1 cellular context compared by ENCODE assay signal in the genomic region with DNA sequence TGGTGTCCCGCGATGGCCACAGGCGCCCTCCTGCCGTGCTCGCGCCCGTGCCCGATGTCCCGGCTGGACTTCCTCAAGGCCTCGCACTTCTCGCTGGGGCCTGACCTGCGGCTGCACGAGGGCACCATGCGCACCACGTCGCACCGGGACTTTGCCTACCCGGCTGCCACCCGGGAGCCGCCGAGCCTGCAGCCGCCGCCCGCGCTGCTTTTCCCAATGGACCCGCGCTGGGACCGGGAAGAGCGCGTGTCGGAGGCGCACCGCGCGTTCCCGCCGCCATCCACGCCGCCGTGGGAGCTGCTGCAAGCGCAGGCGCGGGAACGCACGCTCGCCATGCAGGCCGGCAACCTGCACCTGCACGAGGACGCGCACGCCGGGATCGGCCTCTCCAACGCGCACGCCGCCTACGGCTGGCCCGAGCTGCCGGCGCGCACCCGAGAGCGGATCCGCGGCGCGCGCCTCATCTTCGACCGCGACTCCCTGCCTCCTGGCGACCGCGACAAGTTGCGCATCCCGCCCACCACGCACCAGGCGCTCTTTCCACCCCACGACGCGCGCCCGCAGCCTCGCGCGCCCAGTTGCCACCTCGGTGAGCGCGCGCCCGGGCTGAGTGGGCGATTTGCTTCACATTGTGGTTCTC.
TF ChIP-seq lines count a peak whose summit lies in the region.

No MANE protein-coding gene starts in this region.

TF ChIP-seq in HepG2, 621 proteins besides CTCF, POLR2A, EP300 and RAD21 (continued from another document and continues in another):
- TF ChIP-seq, protein P1, sequence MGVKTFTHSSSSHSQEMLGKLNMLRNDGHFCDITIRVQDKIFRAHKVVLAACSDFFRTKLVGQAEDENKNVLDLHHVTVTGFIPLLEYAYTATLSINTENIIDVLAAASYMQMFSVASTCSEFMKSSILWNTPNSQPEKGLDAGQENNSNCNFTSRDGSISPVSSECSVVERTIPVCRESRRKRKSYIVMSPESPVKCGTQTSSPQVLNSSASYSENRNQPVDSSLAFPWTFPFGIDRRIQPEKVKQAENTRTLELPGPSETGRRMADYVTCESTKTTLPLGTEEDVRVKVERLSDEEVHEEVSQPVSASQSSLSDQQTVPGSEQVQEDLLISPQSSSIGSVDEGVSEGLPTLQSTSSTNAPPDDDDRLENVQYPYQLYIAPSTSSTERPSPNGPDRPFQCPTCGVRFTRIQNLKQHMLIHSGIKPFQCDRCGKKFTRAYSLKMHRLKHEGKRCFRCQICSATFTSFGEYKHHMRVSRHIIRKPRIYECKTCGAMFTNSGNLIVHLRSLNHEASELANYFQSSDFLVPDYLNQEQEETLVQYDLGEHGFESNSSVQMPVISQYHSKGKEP (CRISPR knock-in tag; IDR thresholded peaks at IDR 0.05): no peak
- TF ChIP-seq, protein P2, sequence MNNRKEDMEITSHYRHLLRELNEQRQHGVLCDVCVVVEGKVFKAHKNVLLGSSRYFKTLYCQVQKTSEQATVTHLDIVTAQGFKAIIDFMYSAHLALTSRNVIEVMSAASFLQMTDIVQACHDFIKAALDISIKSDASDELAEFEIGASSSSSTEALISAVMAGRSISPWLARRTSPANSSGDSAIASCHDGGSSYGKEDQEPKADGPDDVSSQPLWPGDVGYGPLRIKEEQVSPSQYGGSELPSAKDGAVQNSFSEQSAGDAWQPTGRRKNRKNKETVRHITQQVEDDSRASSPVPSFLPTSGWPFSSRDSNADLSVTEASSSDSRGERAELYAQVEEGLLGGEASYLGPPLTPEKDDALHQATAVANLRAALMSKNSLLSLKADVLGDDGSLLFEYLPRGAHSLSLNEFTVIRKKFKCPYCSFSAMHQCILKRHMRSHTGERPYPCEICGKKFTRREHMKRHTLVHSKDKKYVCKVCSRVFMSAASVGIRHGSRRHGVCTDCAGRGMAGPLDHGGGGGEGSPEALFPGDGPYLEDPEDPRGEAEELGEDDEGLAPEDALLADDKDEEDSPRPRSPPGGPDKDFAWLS (CRISPR knock-in tag; IDR thresholded peaks at IDR 0.05; ENCODE audit: borderline replicate concordance): no peak
- peak; percentile 79 for TF ChIP-seq ZNF883 (CRISPR knock-in tag; IDR thresholded peaks at IDR 0.05; ENCODE audit: not compliant biosample characterization)
- no peak for TF ChIP-seq SP140L (CRISPR knock-in tag; IDR thresholded peaks at IDR 0.05; ENCODE audit: borderline replicate concordance)
- TF ChIP-seq, protein P3, sequence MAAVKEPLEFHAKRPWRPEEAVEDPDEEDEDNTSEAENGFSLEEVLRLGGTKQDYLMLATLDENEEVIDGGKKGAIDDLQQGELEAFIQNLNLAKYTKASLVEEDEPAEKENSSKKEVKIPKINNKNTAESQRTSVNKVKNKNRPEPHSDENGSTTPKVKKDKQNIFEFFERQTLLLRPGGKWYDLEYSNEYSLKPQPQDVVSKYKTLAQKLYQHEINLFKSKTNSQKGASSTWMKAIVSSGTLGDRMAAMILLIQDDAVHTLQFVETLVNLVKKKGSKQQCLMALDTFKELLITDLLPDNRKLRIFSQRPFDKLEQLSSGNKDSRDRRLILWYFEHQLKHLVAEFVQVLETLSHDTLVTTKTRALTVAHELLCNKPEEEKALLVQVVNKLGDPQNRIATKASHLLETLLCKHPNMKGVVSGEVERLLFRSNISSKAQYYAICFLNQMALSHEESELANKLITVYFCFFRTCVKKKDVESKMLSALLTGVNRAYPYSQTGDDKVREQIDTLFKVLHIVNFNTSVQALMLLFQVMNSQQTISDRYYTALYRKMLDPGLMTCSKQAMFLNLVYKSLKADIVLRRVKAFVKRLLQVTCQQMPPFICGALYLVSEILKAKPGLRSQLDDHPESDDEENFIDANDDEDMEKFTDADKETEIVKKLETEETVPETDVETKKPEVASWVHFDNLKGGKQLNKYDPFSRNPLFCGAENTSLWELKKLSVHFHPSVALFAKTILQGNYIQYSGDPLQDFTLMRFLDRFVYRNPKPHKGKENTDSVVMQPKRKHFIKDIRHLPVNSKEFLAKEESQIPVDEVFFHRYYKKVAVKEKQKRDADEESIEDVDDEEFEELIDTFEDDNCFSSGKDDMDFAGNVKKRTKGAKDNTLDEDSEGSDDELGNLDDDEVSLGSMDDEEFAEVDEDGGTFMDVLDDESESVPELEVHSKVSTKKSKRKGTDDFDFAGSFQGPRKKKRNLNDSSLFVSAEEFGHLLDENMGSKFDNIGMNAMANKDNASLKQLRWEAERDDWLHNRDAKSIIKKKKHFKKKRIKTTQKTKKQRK (IDR thresholded peaks at IDR 0.05; ENCODE audit: low read length): no peak
- TF ChIP-seq ZNF44 (CRISPR knock-in tag; IDR thresholded peaks at IDR 0.05): 0 out of 2 replicates have a peak, but pooled peaks have one; percentile 81
- TF ChIP-seq IRF2 (CRISPR knock-in tag; IDR thresholded peaks at IDR 0.05): no peak
- 0 out of 2 replicates have a peak, but pooled peaks have one; percentile 46 for TF ChIP-seq ZNF564 (CRISPR knock-in tag; IDR thresholded peaks at IDR 0.05)
- TF ChIP-seq, protein P4, sequence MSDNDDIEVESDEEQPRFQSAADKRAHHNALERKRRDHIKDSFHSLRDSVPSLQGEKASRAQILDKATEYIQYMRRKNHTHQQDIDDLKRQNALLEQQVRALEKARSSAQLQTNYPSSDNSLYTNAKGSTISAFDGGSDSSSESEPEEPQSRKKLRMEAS (IDR thresholded peaks at IDR 0.05): peak; percentile 91
- TF ChIP-seq ZNF749 (CRISPR knock-in tag; IDR thresholded peaks at IDR 0.05; ENCODE audit: borderline replicate concordance): no peak
- no peak for TF ChIP-seq ARNTL (CRISPR knock-in tag; IDR thresholded peaks at IDR 0.05)
- no peak for TF ChIP-seq CBX5 (CRISPR knock-in tag; IDR thresholded peaks at IDR 0.05; ENCODE audit: borderline replicate concordance)
- TF ChIP-seq TCF7L2 (IDR thresholded peaks at IDR 0.05; ENCODE audit: low read depth, low read length): no peak
- no peak for TF ChIP-seq HHEX (CRISPR knock-in tag; IDR thresholded peaks at IDR 0.05)
- no peak for TF ChIP-seq PHF20 (CRISPR knock-in tag; IDR thresholded peaks at IDR 0.05)
- TF ChIP-seq ZNF556 (CRISPR knock-in tag; IDR thresholded peaks at IDR 0.05; ENCODE audit: borderline replicate concordance): peak; percentile 61; the same call in 1 of the 2 replicates
- TF ChIP-seq, protein P5, sequence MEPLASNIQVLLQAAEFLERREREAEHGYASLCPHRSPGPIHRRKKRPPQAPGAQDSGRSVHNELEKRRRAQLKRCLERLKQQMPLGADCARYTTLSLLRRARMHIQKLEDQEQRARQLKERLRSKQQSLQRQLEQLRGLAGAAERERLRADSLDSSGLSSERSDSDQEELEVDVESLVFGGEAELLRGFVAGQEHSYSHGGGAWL (CRISPR knock-in tag; IDR thresholded peaks at IDR 0.05): peak; percentile 47; the same call in 1 of the 2 replicates
- TF ChIP-seq, protein P6, sequence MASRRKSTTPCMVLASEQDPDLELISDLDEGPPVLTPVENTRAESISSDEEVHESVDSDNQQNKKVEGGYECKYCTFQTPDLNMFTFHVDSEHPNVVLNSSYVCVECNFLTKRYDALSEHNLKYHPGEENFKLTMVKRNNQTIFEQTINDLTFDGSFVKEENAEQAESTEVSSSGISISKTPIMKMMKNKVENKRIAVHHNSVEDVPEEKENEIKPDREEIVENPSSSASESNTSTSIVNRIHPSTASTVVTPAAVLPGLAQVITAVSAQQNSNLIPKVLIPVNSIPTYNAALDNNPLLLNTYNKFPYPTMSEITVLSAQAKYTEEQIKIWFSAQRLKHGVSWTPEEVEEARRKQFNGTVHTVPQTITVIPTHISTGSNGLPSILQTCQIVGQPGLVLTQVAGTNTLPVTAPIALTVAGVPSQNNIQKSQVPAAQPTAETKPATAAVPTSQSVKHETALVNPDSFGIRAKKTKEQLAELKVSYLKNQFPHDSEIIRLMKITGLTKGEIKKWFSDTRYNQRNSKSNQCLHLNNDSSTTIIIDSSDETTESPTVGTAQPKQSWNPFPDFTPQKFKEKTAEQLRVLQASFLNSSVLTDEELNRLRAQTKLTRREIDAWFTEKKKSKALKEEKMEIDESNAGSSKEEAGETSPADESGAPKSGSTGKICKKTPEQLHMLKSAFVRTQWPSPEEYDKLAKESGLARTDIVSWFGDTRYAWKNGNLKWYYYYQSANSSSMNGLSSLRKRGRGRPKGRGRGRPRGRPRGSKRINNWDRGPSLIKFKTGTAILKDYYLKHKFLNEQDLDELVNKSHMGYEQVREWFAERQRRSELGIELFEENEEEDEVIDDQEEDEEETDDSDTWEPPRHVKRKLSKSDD (CRISPR knock-in tag; IDR thresholded peaks at IDR 0.05; ENCODE audit: low read depth): no peak
- TF ChIP-seq, protein P7, sequence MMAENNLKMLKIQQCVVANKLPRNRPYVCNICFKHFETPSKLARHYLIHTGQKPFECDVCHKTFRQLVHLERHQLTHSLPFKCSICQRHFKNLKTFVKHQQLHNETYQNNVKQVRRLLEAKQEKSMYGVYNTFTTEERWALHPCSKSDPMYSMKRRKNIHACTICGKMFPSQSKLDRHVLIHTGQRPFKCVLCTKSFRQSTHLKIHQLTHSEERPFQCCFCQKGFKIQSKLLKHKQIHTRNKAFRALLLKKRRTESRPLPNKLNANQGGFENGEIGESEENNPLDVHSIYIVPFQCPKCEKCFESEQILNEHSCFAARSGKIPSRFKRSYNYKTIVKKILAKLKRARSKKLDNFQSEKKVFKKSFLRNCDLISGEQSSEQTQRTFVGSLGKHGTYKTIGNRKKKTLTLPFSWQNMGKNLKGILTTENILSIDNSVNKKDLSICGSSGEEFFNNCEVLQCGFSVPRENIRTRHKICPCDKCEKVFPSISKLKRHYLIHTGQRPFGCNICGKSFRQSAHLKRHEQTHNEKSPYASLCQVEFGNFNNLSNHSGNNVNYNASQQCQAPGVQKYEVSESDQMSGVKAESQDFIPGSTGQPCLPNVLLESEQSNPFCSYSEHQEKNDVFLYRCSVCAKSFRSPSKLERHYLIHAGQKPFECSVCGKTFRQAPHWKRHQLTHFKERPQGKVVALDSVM (CRISPR knock-in tag; IDR thresholded peaks at IDR 0.05): no peak
- TF ChIP-seq NCOR1 (IDR thresholded peaks at IDR 0.05; ENCODE audit: borderline replicate concordance, low read length): no peak
- TF ChIP-seq RBM22 (optimal IDR thresholded peaks at IDR 0.05; ENCODE audit: low read length): no peak
- TF ChIP-seq, protein P8, sequence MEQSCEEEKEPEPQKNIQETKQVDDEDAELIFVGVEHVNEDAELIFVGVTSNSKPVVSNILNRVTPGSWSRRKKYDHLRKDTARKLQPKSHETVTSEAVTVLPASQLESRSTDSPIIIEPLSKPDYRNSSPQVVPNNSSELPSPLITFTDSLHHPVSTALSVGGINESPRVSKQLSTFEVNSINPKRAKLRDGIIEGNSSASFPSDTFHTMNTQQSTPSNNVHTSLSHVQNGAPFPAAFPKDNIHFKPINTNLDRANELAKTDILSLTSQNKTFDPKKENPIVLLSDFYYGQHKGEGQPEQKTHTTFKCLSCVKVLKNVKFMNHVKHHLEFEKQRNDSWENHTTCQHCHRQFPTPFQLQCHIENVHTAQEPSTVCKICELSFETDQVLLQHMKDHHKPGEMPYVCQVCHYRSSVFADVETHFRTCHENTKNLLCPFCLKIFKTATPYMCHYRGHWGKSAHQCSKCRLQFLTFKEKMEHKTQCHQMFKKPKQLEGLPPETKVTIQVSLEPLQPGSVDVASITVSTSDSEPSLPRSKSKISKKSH (CRISPR knock-in tag; IDR thresholded peaks at IDR 0.05; ENCODE audit: borderline replicate concordance): peak; percentile 60; the same call in 1 of the 2 replicates
- no peak for TF ChIP-seq KDM6A (CRISPR knock-in tag; IDR thresholded peaks at IDR 0.05; ENCODE audit: low read depth)
- TF ChIP-seq, protein P9, sequence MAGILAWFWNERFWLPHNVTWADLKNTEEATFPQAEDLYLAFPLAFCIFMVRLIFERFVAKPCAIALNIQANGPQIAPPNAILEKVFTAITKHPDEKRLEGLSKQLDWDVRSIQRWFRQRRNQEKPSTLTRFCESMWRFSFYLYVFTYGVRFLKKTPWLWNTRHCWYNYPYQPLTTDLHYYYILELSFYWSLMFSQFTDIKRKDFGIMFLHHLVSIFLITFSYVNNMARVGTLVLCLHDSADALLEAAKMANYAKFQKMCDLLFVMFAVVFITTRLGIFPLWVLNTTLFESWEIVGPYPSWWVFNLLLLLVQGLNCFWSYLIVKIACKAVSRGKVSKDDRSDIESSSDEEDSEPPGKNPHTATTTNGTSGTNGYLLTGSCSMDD (CRISPR knock-in tag; IDR thresholded peaks at IDR 0.05): no peak
- TF ChIP-seq, protein P10, sequence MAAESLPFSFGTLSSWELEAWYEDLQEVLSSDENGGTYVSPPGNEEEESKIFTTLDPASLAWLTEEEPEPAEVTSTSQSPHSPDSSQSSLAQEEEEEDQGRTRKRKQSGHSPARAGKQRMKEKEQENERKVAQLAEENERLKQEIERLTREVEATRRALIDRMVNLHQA (CRISPR knock-in tag; IDR thresholded peaks at IDR 0.05): no peak
- TF ChIP-seq, protein P11, sequence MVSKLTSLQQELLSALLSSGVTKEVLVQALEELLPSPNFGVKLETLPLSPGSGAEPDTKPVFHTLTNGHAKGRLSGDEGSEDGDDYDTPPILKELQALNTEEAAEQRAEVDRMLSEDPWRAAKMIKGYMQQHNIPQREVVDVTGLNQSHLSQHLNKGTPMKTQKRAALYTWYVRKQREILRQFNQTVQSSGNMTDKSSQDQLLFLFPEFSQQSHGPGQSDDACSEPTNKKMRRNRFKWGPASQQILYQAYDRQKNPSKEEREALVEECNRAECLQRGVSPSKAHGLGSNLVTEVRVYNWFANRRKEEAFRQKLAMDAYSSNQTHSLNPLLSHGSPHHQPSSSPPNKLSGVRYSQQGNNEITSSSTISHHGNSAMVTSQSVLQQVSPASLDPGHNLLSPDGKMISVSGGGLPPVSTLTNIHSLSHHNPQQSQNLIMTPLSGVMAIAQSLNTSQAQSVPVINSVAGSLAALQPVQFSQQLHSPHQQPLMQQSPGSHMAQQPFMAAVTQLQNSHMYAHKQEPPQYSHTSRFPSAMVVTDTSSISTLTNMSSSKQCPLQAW (CRISPR knock-in tag; IDR thresholded peaks at IDR 0.05): no peak
- TF ChIP-seq NRL (CRISPR knock-in tag; IDR thresholded peaks at IDR 0.05; ENCODE audit: borderline replicate concordance): peak; percentile 71; the same call in 1 of the 2 replicates
- TF ChIP-seq TBP (CRISPR knock-in tag; IDR thresholded peaks at IDR 0.05): no peak
- TF ChIP-seq ZNF761 (CRISPR knock-in tag; conservative IDR thresholded peaks at IDR 0.05): 0 out of 2 replicates have a peak, but pooled peaks have one; percentile 65
- no peak for TF ChIP-seq ARID2 (CRISPR knock-in tag; IDR thresholded peaks at IDR 0.05; ENCODE audit: borderline replicate concordance)
- TF ChIP-seq ZBTB7B (CRISPR knock-in tag; IDR thresholded peaks at IDR 0.05): no peak
- no peak for TF ChIP-seq KLF12 (CRISPR knock-in tag; IDR thresholded peaks at IDR 0.05; ENCODE audit: borderline replicate concordance)
- no peak for TF ChIP-seq SRF (IDR thresholded peaks at IDR 0.05; ENCODE audit: low read depth, low read length)
- TF ChIP-seq NFE2L2 (IDR thresholded peaks at IDR 0.05; ENCODE audit: low read length): no peak
- TF ChIP-seq NR1H2 (CRISPR knock-in tag; IDR thresholded peaks at IDR 0.05; ENCODE audit: borderline replicate concordance, low read depth): peak; percentile 79; the same call in 1 of the 2 replicates
